In the genomic region with DNA sequence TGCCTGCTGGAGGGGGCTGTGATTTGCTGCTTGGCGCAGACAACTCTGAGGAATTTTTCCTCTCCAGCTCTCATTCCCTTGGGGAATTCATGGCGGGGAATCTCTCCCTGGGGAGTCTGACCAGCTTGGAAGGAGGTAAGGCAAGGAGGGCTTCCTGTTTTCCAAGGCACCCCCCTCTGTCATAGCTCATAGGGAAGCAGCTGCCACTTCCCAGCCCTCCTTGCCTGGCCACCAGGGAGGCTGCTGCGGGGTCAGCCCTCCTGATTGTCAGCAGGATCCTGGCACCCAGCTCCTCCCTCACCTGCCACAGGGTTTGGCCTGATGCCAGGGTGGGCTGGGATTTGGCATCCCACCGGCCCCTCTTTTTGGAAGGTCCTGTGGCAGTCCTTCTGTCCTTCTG, we compare ENCODE assay signal across 1 cellular context.
TF ChIP-seq lines count a peak whose summit lies in the region.

No MANE protein-coding gene starts in this region.

TF ChIP-seq in GM23338, 12 proteins besides CTCF, POLR2A, EP300 and RAD21 (continued from another document):
- TF ChIP-seq, protein P1, sequence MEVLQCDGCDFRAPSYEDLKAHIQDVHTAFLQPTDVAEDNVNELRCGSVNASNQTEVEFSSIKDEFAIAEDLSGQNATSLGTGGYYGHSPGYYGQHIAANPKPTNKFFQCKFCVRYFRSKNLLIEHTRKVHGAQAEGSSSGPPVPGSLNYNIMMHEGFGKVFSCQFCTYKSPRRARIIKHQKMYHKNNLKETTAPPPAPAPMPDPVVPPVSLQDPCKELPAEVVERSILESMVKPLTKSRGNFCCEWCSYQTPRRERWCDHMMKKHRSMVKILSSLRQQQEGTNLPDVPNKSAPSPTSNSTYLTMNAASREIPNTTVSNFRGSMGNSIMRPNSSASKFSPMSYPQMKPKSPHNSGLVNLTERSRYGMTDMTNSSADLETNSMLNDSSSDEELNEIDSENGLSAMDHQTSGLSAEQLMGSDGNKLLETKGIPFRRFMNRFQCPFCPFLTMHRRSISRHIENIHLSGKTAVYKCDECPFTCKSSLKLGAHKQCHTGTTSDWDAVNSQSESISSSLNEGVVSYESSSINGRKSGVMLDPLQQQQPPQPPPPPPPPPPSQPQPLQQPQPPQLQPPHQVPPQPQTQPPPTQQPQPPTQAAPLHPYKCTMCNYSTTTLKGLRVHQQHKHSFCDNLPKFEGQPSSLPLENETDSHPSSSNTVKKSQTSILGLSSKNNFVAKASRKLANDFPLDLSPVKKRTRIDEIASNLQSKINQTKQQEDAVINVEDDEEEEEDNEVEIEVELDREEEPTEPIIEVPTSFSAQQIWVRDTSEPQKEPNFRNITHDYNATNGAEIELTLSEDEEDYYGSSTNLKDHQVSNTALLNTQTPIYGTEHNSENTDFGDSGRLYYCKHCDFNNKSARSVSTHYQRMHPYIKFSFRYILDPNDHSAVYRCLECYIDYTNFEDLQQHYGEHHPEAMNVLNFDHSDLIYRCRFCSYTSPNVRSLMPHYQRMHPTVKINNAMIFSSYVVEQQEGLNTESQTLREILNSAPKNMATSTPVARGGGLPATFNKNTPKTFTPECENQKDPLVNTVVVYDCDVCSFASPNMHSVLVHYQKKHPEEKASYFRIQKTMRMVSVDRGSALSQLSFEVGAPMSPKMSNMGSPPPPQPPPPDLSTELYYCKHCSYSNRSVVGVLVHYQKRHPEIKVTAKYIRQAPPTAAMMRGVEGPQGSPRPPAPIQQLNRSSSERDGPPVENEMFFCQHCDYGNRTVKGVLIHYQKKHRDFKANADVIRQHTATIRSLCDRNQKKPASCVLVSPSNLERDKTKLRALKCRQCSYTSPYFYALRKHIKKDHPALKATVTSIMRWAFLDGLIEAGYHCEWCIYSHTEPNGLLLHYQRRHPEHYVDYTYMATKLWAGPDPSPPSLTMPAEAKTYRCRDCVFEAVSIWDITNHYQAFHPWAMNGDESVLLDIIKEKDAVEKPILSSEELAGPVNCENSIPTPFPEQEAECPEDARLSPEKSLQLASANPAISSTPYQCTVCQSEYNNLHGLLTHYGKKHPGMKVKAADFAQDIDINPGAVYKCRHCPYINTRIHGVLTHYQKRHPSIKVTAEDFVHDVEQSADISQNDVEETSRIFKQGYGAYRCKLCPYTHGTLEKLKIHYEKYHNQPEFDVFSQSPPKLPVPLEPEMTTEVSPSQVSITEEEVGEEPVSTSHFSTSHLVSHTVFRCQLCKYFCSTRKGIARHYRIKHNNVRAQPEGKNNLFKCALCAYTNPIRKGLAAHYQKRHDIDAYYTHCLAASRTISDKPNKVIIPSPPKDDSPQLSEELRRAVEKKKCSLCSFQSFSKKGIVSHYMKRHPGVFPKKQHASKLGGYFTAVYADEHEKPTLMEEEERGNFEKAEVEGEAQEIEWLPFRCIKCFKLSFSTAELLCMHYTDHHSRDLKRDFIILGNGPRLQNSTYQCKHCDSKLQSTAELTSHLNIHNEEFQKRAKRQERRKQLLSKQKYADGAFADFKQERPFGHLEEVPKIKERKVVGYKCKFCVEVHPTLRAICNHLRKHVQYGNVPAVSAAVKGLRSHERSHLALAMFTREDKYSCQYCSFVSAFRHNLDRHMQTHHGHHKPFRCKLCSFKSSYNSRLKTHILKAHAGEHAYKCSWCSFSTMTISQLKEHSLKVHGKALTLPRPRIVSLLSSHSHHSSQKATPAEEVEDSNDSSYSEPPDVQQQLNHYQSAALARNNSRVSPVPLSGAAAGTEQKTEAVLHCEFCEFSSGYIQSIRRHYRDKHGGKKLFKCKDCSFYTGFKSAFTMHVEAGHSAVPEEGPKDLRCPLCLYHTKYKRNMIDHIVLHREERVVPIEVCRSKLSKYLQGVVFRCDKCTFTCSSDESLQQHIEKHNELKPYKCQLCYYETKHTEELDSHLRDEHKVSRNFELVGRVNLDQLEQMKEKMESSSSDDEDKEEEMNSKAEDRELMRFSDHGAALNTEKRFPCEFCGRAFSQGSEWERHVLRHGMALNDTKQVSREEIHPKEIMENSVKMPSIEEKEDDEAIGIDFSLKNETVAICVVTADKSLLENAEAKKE (CRISPR knock-in tag; IDR thresholded peaks at IDR 0.05), result no peak
- TF ChIP-seq EZH2 (IDR thresholded peaks at IDR 0.05; ENCODE audit: low read depth, unreplicated experiment), result no peak
- no peak for TF ChIP-seq POLR2AphosphoS5 (IDR thresholded peaks at IDR 0.05; ENCODE audit: low read depth)
- no peak for TF ChIP-seq NANOG (IDR thresholded peaks at IDR 0.05; ENCODE audit: borderline replicate concordance)
